ENCODE assay signal across 17 cellular contexts in genomic region chr15:25989327-25989726, GRCh38.
DNase-seq lines count a peak whose midpoint lies in the region; ATAC-seq and TF ChIP-seq lines count a peak whose summit lies in the region.
"Had no signal": no experiment of that assay in that cellular context is flagged by ENCODE, and none has a peak within 500 bp of the region (broad histone marks: within the 10 kb centered on the region; RNA-seq: fewer than 3 reads in every experiment).

No MANE protein-coding gene starts in this region.

- ATAC-seq in activated T-cell treated with anti-CD3 and anti-CD28 coated beads, Interleukin-2, amount 50 U/mL, for 4 hours = no peak
- ATAC-seq in gastroesophageal sphincter = no peak
- ATAC-seq: mucosa of descending colon had no signal

- H3K4me1 ChIP-seq in gastroesophageal sphincter (no peaks in the 10 kb centered on the region), Peyer's patch (no peaks in the 10 kb centered on the region)
- H3K4me1 ChIP-seq: vagina had no signal

- DNase-seq in activated T-cell treated with anti-CD3 and anti-CD28 coated beads, Interleukin-2, amount 50 U/mL, for 48 hours = peak; percentile 37
- DNase-seq in activated T-cell treated with anti-CD3 and anti-CD28 coated beads, Interleukin-2, amount 50 U/mL, for 4 hours = no peak
- DNase-seq in NB4 (ENCODE audit: low read depth) = peak; percentile 13
- DNase-seq in epithelial cell of proximal tubule (ENCODE audit: low read depth) = no peak
- peak; percentile 2 for DNase-seq in stimulated activated CD4-positive, alpha-beta T cell treated with anti-CD3 and anti-CD28 coated beads, Interleukin-4, amount 100 ng/mL, for 1 hour
- DNase-seq in SK-N-DZ (ENCODE audit: low spot score) = no peak
- DNase-seq in Peyer's patch = no peak
- DNase-seq: activated naive CD4-positive, alpha-beta T cell treated with anti-CD3 and anti-CD28 coated beads, Interleukin-2, amount 50 U/mL, for 16 hours; brain microvascular endothelial cell; mucosa of descending colon; NCI-H1417 treated with DMSO at 0.1 percent for 48 hours; NCI-H2227 treated with DMSO at 0.1 percent for 48 hours; SHP77 treated with DMSO at 0.1 percent for 48 hours; stimulated activated naive CD4-positive, alpha-beta T cell treated with Interleukin-2 at 50 U/mL for 16 hours had no signal

- H3K4me3 ChIP-seq in NB4 (ENCODE audit: low read depth, low read length) (no peak overlapping the region), epithelial cell of proximal tubule (ENCODE audit: low read depth, low read length) (no peak overlapping the region), gastroesophageal sphincter (no peak overlapping the region), Peyer's patch (no peak overlapping the region)
- H3K4me3 ChIP-seq: mucosa of descending colon, vagina had no signal

- H3K9me3 ChIP-seq in gastroesophageal sphincter = no peaks in the 10 kb centered on the region
- no peaks in the 10 kb centered on the region for H3K9me3 ChIP-seq in Peyer's patch
- H3K9me3 ChIP-seq: vagina had no signal

- H3K27me3 ChIP-seq in gastroesophageal sphincter = no peaks in the 10 kb centered on the region
- H3K27me3 ChIP-seq in Peyer's patch = no peaks in the 10 kb centered on the region
- H3K27me3 ChIP-seq: brain microvascular endothelial cell, vagina had no signal

- H3K27ac ChIP-seq in gastroesophageal sphincter = no peak overlapping the region
- H3K27ac ChIP-seq in Peyer's patch = no peak overlapping the region
- H3K27ac ChIP-seq: brain microvascular endothelial cell, KMS-11, vagina had no signal

- no peak overlapping the region for H3K4me3 Mint-ChIP-seq in activated T-cell treated with anti-CD3 and anti-CD28 coated beads, Interleukin-2, amount 50 U/mL, for 4 hours

- no peak for TF ChIP-seq EP300 in gastroesophageal sphincter (IDR thresholded peaks at IDR 0.05)

- TF ChIP-seq CTCF in NB4 (IDR thresholded peaks at IDR 0.05; ENCODE audit: low read depth, low read length) = peak; percentile 42
- peak; percentile 7 for TF ChIP-seq CTCF in epithelial cell of proximal tubule (conservative IDR thresholded peaks at IDR 0.05; ENCODE audit: low read depth, low read length)
- TF ChIP-seq CTCF in gastroesophageal sphincter (IDR thresholded peaks at IDR 0.05) = peak in 1 of 4 experiments; percentile 7
- no peak for TF ChIP-seq CTCF in Peyer's patch (IDR thresholded peaks at IDR 0.05)

- TF ChIP-seq POLR2A in NB4 (IDR thresholded peaks at IDR 0.05; ENCODE audit: extremely low read depth, insufficient read length) (no peak), gastroesophageal sphincter (IDR thresholded peaks at IDR 0.05) (no peak), Peyer's patch (IDR thresholded peaks at IDR 0.05) (no peak)

- H3K36me3 Mint-ChIP-seq in activated T-cell treated with anti-CD3 and anti-CD28 coated beads, Interleukin-2, amount 50 U/mL, for 4 hours (ENCODE audit: insufficient read depth) = no peaks in the 10 kb centered on the region

- no peaks in the 10 kb centered on the region for H3K9me3 Mint-ChIP-seq in activated T-cell treated with anti-CD3 and anti-CD28 coated beads, Interleukin-2, amount 50 U/mL, for 4 hours

- WGBS in gastroesophageal sphincter (ENCODE audit: low coverage in 1 of 2), 2 donors = 100% methylated on average over 1 of the region's 25 CpGs; no CpG with 5 or more reads in 1 of the 2 donors

- peaks cover 9% of the 10 kb centered on the region for H3K27me3 Mint-ChIP-seq in activated T-cell treated with anti-CD3 and anti-CD28 coated beads, Interleukin-2, amount 50 U/mL, for 4 hours (ENCODE audit: low read depth)

- H3K36me3 ChIP-seq in gastroesophageal sphincter = no peaks in the 10 kb centered on the region
- no peaks in the 10 kb centered on the region for H3K36me3 ChIP-seq in Peyer's patch
- H3K36me3 ChIP-seq: brain microvascular endothelial cell, vagina had no signal

- H3K4me1 Mint-ChIP-seq in activated T-cell treated with anti-CD3 and anti-CD28 coated beads, Interleukin-2, amount 50 U/mL, for 4 hours (ENCODE audit: low read depth) = no peaks in the 10 kb centered on the region

Comparison
In these comparisons a context has a peak if more than half of its experiments do, and no peak if none do; other contexts are left out.
1. DNase-seq: peak in activated T-cell treated with anti-CD3 and anti-CD28 coated beads, Interleukin-2, amount 50 U/mL, for 48 hours (2 of 2), NB4 (single experiment) and stimulated activated CD4-positive, alpha-beta T cell treated with anti-CD3 and anti-CD28 coated beads, Interleukin-4, amount 100 ng/mL, for 1 hour (single experiment); none in activated T-cell treated with anti-CD3 and anti-CD28 coated beads, Interleukin-2, amount 50 U/mL, for 4 hours (single experiment), epithelial cell of proximal tubule (single experiment), SK-N-DZ (single experiment) and Peyer's patch (0 of 3).
2. CTCF ChIP-seq: peak in NB4 (single experiment) and epithelial cell of proximal tubule (single experiment); none in Peyer's patch (0 of 6).